In genomic region chr9:125763373-125763772, GRCh38 we compare ENCODE assay signal across 10 cellular contexts. TPM values are rescaled to one million over a fixed set of nuclear protein-coding genes. Genes with fewer than 3 reads are reported as not detected.
DNase-seq lines count a peak whose midpoint lies in the region; ATAC-seq lines count a peak whose summit lies in the region.
"Had no signal": no experiment of that assay in that cellular context is flagged by ENCODE, and none has a peak within 500 bp of the region (broad histone marks: within the 10 kb centered on the region; RNA-seq: fewer than 3 reads in every experiment).

No MANE protein-coding gene starts in this region.

- ATAC-seq in HG03457 (IDR thresholded peaks at IDR 0.05; ENCODE audit: unreplicated experiment) (no peak), HG02840 (IDR thresholded peaks at IDR 0.05; ENCODE audit: low FRiP score, unreplicated experiment) (no peak), HG03432 (IDR thresholded peaks at IDR 0.05; ENCODE audit: unreplicated experiment) (no peak), GM19324 (IDR thresholded peaks at IDR 0.05; ENCODE audit: low FRiP score, unreplicated experiment) (no peak)

- DNase-seq in EL (peak; percentile 15), NCI-H187 treated with DMSO at 0.1 percent for 48 hours (lab: John Stamatoyannopoulos, UW) (peak; percentile 72), SK-N-DZ (ENCODE audit: low spot score) (peak; percentile 77), iris pigment epithelial cell (ENCODE audit: low read depth) (peak; percentile 82)
- DNase-seq: activated naive CD8-positive, alpha-beta T cell treated with anti-CD3 and anti-CD28 coated beads, Interleukin-2, amount 10 ng/mL, durations not matched to agents 7 days and 5 days; Calu3 had no signal

RNA-seq across cellular contexts. Expression of gene PBX3, which starts 16.2 kb away (rescaled TPM):
- polyA plus RNA-seq in SK-N-DZ (2014; cell fraction: cytosol; rRNA removed), result 51.4 and 62.6 TPM in 2 replicates
- 33.8 and 57.4 TPM in 2 replicates for polyA plus RNA-seq in SK-N-DZ (2014; cell fraction: nucleus; rRNA removed)

RNA-seq across cellular contexts. Expression of gene MAPKAP1, which starts 56.4 kb away (rescaled TPM):
- 56.8 and 57.7 TPM in 2 replicates for polyA plus RNA-seq in SK-N-DZ (2014; cell fraction: cytosol; rRNA removed)
- 37.1 and 55.5 TPM in 2 replicates for polyA plus RNA-seq in SK-N-DZ (2014; cell fraction: nucleus; rRNA removed)

Comparison
In these comparisons a context has a peak if more than half of its experiments do, and no peak if none do; other contexts are left out.
1. DNase-seq: peak in every context shown above with its lines; median percentile 82 in iris pigment epithelial cell; 77 in SK-N-DZ; 72 in NCI-H187 treated with DMSO at 0.1 percent for 48 hours; 15 in EL.